8 cellular contexts compared by ENCODE assay signal in the genomic region with DNA sequence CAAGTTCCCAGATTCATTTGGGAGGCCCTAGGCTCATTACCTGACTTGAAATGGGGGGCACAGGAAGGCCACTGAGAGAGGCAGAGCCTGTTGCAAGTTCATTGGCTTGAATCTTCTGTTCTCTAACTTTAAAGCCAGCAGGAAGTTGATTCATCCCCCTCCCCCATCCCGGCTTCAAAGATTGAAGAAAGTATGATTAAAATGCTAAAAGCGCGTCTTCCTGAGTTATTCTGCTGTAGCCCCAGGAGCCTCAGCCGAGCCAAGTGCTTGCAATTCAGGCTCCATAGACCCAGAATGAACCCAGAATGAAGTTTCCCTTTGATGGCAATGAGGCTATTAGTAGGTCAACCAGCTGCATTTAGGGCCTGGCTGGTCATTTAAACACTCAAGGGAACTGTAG. TPM values are rescaled to one million over a fixed set of nuclear protein-coding genes. Genes with fewer than 3 reads are reported as not detected.
DNase-seq lines count a peak whose midpoint lies in the region; ATAC-seq, FAIRE-seq and TF ChIP-seq lines count a peak whose summit lies in the region.

No MANE protein-coding gene starts in this region.

- FAIRE-seq in bronchial epithelial cell (lab: Jason Lieb, UNC), result no peak

- H3K27ac ChIP-seq in CD4-positive, CD25-positive, alpha-beta regulatory T cell (ENCODE audit: insufficient read depth, low read length, poor library complexity, severe bottlenecking), result peak overlapping the region; percentile 69
- peak overlapping the region; percentile 97 for H3K27ac ChIP-seq in RWPE2 (ENCODE audit: poor library complexity, severe bottlenecking)
- H3K27ac ChIP-seq in muscle layer of duodenum (ENCODE audit: low read length), result peak overlapping the region; percentile 72

- no peaks in the 10 kb centered on the region for H3K9me3 ChIP-seq in CD4-positive, CD25-positive, alpha-beta regulatory T cell (ENCODE audit: control insufficient read depth in 2 of 2, low read length in 2 of 2)
- H3K9me3 ChIP-seq in RWPE2 (ENCODE audit: severe bottlenecking) (no peaks in the 10 kb centered on the region), muscle layer of duodenum (ENCODE audit: control insufficient read depth in 1 of 2, low read length in 2 of 2) (no peaks in the 10 kb centered on the region)

- H3K27me3 Mint-ChIP-seq in CD4-positive, CD25-positive, alpha-beta regulatory T cell, result no peaks in the 10 kb centered on the region

- ATAC-seq in CD4-positive, CD25-positive, alpha-beta regulatory T cell (ENCODE audit: low read depth in 2 of 2), result peak; percentile 53 to 62
- ATAC-seq in RWPE2 (ENCODE audit: low read depth) (peak; percentile 51; the same call in 1 of the 3 replicates), GM19023 (IDR thresholded peaks at IDR 0.05; ENCODE audit: unreplicated experiment) (no peak)

- H3K4me3 ChIP-seq in CD4-positive, CD25-positive, alpha-beta regulatory T cell (ENCODE audit: low read depth, low read length), result peak overlapping the region; percentile 75
- H3K4me3 ChIP-seq in RWPE2 (ENCODE audit: severe bottlenecking), result no peak overlapping the region
- no peak overlapping the region for H3K4me3 ChIP-seq in bronchial epithelial cell (ENCODE audit: low read depth, low read length)
- H3K4me3 ChIP-seq in muscle layer of duodenum (ENCODE audit: low read depth in 1 of 2, low read length in 2 of 2), result no peak overlapping the region

- peak overlapping the region; percentile 69 to 94 (median 82) for H3K4me3 Mint-ChIP-seq in CD4-positive, CD25-positive, alpha-beta regulatory T cell

- peaks cover 8% of the 10 kb centered on the region for H3K36me3 Mint-ChIP-seq in CD4-positive, CD25-positive, alpha-beta regulatory T cell

- peak overlapping the region; percentile 86 to 90 (median 89) for H3K27ac Mint-ChIP-seq in CD4-positive, CD25-positive, alpha-beta regulatory T cell

- peaks cover 3% of the 10 kb centered on the region for H3K36me3 ChIP-seq in CD4-positive, CD25-positive, alpha-beta regulatory T cell (ENCODE audit: control insufficient read depth, insufficient read depth, low read length)
- H3K36me3 ChIP-seq in RWPE2 (ENCODE audit: low read depth) (no peaks in the 10 kb centered on the region; the same call in 1 of the 2 replicates), bronchial epithelial cell (ENCODE audit: control insufficient read depth, insufficient read depth, low read length) (no peaks in the 10 kb centered on the region), muscle layer of duodenum (ENCODE audit: control insufficient read depth in 1 of 2, insufficient read depth in 2 of 2, low read length in 2 of 2) (no peaks in the 10 kb centered on the region)

- in situ Hi-C loops in GM13977 (cut with MboI; ENCODE audit: low pct_unique_long_range_greater_than_20kb, low sequenced_read_pairs, unreplicated experiment), result no loop called here

- H3K4me1 Mint-ChIP-seq in CD4-positive, CD25-positive, alpha-beta regulatory T cell, result peaks cover 10 to 71% (median 36%) of the 10 kb centered on the region in 4 donors

- no peaks in the 10 kb centered on the region for H3K27me3 ChIP-seq in CD4-positive, CD25-positive, alpha-beta regulatory T cell (ENCODE audit: control insufficient read depth, insufficient read depth, low read length)
- H3K27me3 ChIP-seq in RWPE2 (ENCODE audit: insufficient read depth, poor library complexity, severe bottlenecking) (no peaks in the 10 kb centered on the region), bronchial epithelial cell (ENCODE audit: control insufficient read depth, insufficient read depth, low read length) (no peaks in the 10 kb centered on the region), muscle layer of duodenum (ENCODE audit: low read depth, low read length) (no peaks in the 10 kb centered on the region)

- DNase-seq in CD4-positive, CD25-positive, alpha-beta regulatory T cell, result peak; percentile 17 to 77 (median 37)
- DNase-seq in RWPE2 (ENCODE audit: low spot score), result no peak
- peak; percentile 44 for DNase-seq in bronchial epithelial cell (ENCODE audit: low read depth)
- DNase-seq in DMS 273 (lab: John Stamatoyannopoulos, UW; ENCODE audit: unreplicated experiment), result no peak
- DNase-seq in GM13977 (ENCODE audit: low spot score), result no peak
- DNase-seq in GM10266 (ENCODE audit: extremely low spot score), result no peak

- H3K9me3 Mint-ChIP-seq in CD4-positive, CD25-positive, alpha-beta regulatory T cell, result peaks cover 0 to 3% (median 0%) of the 10 kb centered on the region in 7 donors

- TF ChIP-seq CTCF in RWPE2 (IDR thresholded peaks at IDR 0.05; ENCODE audit: poor library complexity, severe bottlenecking) (no peak), bronchial epithelial cell (IDR thresholded peaks at IDR 0.05; ENCODE audit: insufficient read depth, low read length, severe bottlenecking) (no peak), GM13977 (IDR thresholded peaks at IDR 0.05; ENCODE audit: extremely low read depth, insufficient read depth, missing control alignments) (no peak), GM10266 (IDR thresholded peaks at IDR 0.05; ENCODE audit: control insufficient read depth, insufficient read depth, low read depth, missing control alignments) (no peak)

- peaks cover 46% of the 10 kb centered on the region for H3K4me1 ChIP-seq in CD4-positive, CD25-positive, alpha-beta regulatory T cell (ENCODE audit: control insufficient read depth, insufficient read depth, low read length, poor library complexity, severe bottlenecking)
- H3K4me1 ChIP-seq in RWPE2 (ENCODE audit: insufficient read depth, poor library complexity, severe bottlenecking) (peaks cover 53% of the 10 kb centered on the region), muscle layer of duodenum (ENCODE audit: control insufficient read depth in 1 of 2, insufficient read depth in 2 of 2, low read length in 2 of 2) (peaks cover 0 to 3% of the 10 kb centered on the region in 2 donors)

RNA-seq across cellular contexts. Expression of gene CHST7, which starts 14.7 kb away (rescaled TPM):
- 19.5 TPM for total RNA-seq in CD4-positive, CD25-positive, alpha-beta regulatory T cell
- 10 to 100 TPM; 34.6 to 41.0 (median 37.8) TPM for polyA plus RNA-seq in CD4-positive, CD25-positive, alpha-beta regulatory T cell
- total RNA-seq in bronchial epithelial cell, result 3.4 and 4.0 TPM in 2 replicates

RNA-seq across cellular contexts. Expression of gene ZNF674, which starts 43.0 kb away (rescaled TPM):
- total RNA-seq in CD4-positive, CD25-positive, alpha-beta regulatory T cell, result 3.6 TPM
- 1 to 10 TPM in 3 of 4 donors, under 1 TPM in 1; 0.57 to 3.2 (median 2.4) TPM for polyA plus RNA-seq in CD4-positive, CD25-positive, alpha-beta regulatory T cell
- 6.0 and 11.6 TPM in 2 replicates for total RNA-seq in bronchial epithelial cell

Comparison
In these comparisons a context has a peak if more than half of its experiments do, and no peak if none do; other contexts are left out.
1. DNase-seq: peak in CD4-positive, CD25-positive, alpha-beta regulatory T cell (3 of 3) and bronchial epithelial cell (single experiment); none in RWPE2 (single experiment), DMS 273 (single experiment), GM13977 (single experiment) and GM10266 (single experiment).
2. Peak in every context shown above with its lines, with median percentiles within 50 percentile points of each other: H3K27ac ChIP-seq.